In the genomic region with DNA sequence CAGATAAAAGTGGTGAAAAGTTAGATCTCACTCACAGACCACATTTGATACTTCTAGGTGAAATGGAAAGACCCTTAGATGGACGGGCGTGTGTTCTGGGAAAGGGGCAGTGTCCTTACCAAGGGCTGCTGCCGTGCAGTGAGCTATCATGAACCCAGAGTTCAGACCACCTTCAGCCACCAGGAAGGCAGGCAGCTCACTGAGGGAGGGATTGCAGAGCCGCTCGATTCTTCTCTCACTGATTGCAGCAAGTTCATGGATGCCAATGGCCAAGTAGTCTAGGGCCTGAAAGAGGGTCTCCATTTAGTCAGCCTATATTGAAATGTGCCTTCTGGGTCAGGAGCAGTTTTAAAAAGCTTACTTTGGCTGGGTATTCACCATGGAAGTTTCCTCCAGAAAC, we compare ENCODE assay signal across 28 cellular contexts. TPM values are rescaled to one million over a fixed set of nuclear protein-coding genes. Genes with fewer than 3 reads are reported as not detected.
"Had no signal": no experiment of that assay in that cellular context is flagged by ENCODE, and none has a peak within 500 bp of the region (broad histone marks: within the 10 kb centered on the region; RNA-seq: fewer than 3 reads in every experiment).

No MANE protein-coding gene starts in this region.

- H3K27me3 ChIP-seq: ascending aorta, cardiac muscle cell had no signal

- ATAC-seq: activated CD8-positive, alpha-beta T cell treated with anti-CD3 and anti-CD28 coated beads, Interleukin-2, amount 10 ng/mL, durations not matched to agents 7 days and 5 days; activated naive CD8-positive, alpha-beta T cell treated with anti-CD3 and anti-CD28 coated beads, Interleukin-2, amount 50 U/mL, for 24 hours; T-cell; T-helper 17 cell had no signal

- DNase-seq: activated B cell treated with CpG ODN at 0.5 μM for 24 hours; activated CD4-positive, alpha-beta memory T cell treated with anti-CD3 and anti-CD28 coated beads, Interleukin-2, amount 10 ng/mL, durations not matched to agents 7 days and 5 days; activated CD4-positive, alpha-beta T cell treated with anti-CD3 and anti-CD28 coated beads for 4 hours; activated CD4-positive, alpha-beta T cell treated with anti-CD3 and anti-CD28 coated beads, Interleukin-2, amount 10 ng/mL, durations not matched to agents 24 days and 14 days; activated CD4-positive, alpha-beta T cell treated with anti-CD3 and anti-CD28 coated beads, Interleukin-2, amount 50 U/mL, for 1 hour; activated CD4-positive, alpha-beta T cell treated with anti-CD3 and anti-CD28 coated beads, Interleukin-2, amount 50 U/mL, for 4 hours; activated CD4-positive, CD25-positive, alpha-beta regulatory T cell treated with anti-CD3 and anti-CD28 coated beads, Interleukin-2, amount 50 U/mL, for 72 hours; activated CD8-positive, alpha-beta memory T cell treated with anti-CD3 and anti-CD28 coated beads for 24 hours; activated CD8-positive, alpha-beta memory T cell treated with anti-CD3 and anti-CD28 coated beads, Interleukin-2, amount 50 U/mL, for 48 hours; activated CD8-positive, alpha-beta T cell treated with anti-CD3 and anti-CD28 coated beads, Interleukin-2, amount 10 ng/mL, durations not matched to agents 7 days and 5 days; activated effector memory CD4-positive, alpha-beta T cell treated with Interleukin-2 at 50 U/mL for 16 hours; activated gamma-delta T cell; activated naive CD4-positive, alpha-beta T cell treated with anti-CD3 and anti-CD28 coated beads, Interleukin-2, amount 10 ng/mL, durations not matched to agents 7 days and 5 days; activated naive CD4-positive, alpha-beta T cell treated with Interleukin-2 at 50 U/mL for 16 hours; activated naive CD8-positive, alpha-beta T cell treated with anti-CD3 and anti-CD28 coated beads, Interleukin-2, amount 10 ng/mL, durations not matched to agents 7 days and 5 days; activated naive CD8-positive, alpha-beta T cell treated with anti-CD3 and anti-CD28 coated beads, Interleukin-2, amount 50 U/mL, for 24 hours; activated T-cell treated with anti-CD3 and anti-CD28 coated beads, Interleukin-2, amount 50 U/mL, for 24 hours; activated T-cell treated with anti-CD3 and anti-CD28 coated beads, Interleukin-2, amount 50 U/mL, for 48 hours; amygdala; anterior cingulate cortex; caudate nucleus; T-cell; T-helper 17 cell; T-helper 9 cell had no signal

- H3K4me3 ChIP-seq: ascending aorta, cardiac muscle cell had no signal

- H3K36me3 ChIP-seq: ascending aorta, cardiac muscle cell had no signal

- H3K9me3 ChIP-seq: ascending aorta had no signal

- H3K4me1 ChIP-seq: ascending aorta had no signal

- H3K27ac ChIP-seq: ascending aorta, cardiac muscle cell, VCaP had no signal

RNA-seq across cellular contexts. Expression of gene HAL, which starts 15.7 kb away (rescaled TPM):
- total RNA-seq: cardiac muscle cell had no signal
- polyA plus RNA-seq: cardiac muscle cell had no signal

RNA-seq across cellular contexts. Expression of gene AMDHD1, which starts 37.3 kb away (rescaled TPM):
- total RNA-seq: bronchial epithelial cell had no signal

RNA-seq across cellular contexts. Expression of gene CCDC38, which starts 38.0 kb away (rescaled TPM):
- total RNA-seq: activated CD4-positive, alpha-beta memory T cell treated with anti-CD3 and anti-CD28 coated beads, Interleukin-2, amount 10 ng/mL, durations not matched to agents 7 days and 5 days; activated CD4-positive, alpha-beta T cell treated with anti-CD3 and anti-CD28 coated beads, Interleukin-2, amount 10 ng/mL, durations not matched to agents 24 days and 14 days; activated CD8-positive, alpha-beta T cell treated with anti-CD3 and anti-CD28 coated beads, Interleukin-2, amount 10 ng/mL, durations not matched to agents 7 days and 5 days; ascending aorta; bronchial epithelial cell; cardiac muscle cell had no signal
- polyA plus RNA-seq: cardiac muscle cell had no signal
